1 cellular context compared by ENCODE assay signal in the genomic region with DNA sequence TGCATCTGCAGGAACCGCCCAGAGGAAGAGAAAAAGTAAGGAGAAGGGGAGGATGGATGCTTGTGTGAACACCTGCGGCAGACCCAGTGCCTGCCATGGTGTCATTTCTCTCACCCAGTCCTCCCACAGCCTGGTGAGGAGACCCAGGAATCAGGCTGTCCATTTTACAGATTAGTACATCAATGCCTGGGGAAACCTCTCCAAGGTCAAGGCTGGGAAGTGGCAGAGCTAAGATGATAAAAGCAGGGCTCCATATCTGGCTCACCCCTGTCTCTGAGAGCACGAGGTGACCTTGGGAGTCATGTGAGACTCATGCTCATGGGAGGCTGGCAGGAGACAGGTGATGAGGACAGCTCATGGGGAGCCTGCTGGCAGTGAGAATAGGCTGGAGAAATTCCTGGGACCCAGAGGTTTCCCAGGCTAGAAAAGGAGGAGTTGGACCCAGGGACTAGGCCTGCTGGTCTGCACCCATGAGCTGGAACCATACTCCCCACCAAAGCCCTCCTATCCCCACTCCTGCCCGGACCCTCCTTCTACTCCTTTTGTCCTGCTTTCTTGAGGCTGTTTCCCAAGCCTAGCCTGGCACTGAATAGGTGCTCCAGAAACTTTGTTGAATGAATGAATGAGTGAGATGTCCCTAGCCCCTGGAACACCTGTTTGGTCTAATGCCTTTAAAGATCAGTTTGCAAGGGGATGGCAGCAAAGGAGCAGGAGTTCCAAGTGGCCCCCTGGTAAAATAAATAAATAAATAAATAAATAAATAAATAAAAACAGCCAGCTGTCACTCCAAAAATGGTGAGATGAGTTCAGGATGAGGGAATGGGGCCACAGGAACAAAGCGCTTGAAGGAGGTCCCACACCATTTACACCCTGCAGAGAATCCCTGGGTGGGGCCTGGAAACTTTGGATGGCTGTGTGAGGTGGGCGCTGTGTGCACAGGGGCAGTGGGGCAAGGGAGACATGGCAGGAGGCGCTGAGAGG.
TF ChIP-seq lines count a peak whose summit lies in the region.

No MANE protein-coding gene starts in this region.

TF ChIP-seq in endothelial cell of umbilical vein, 7 proteins besides CTCF, POLR2A, EP300 and RAD21:
- TF ChIP-seq MAX (IDR thresholded peaks at IDR 0.05; ENCODE audit: insufficient read depth, insufficient read length) (no peak), FOS (IDR thresholded peaks at IDR 0.05; ENCODE audit: borderline replicate concordance, insufficient read depth, low read length) (no peak), MYC (IDR thresholded peaks at IDR 0.05; ENCODE audit: low read depth, low read length) (no peak), EZH2 (IDR thresholded peaks at IDR 0.05; ENCODE audit: borderline replicate concordance, low read depth, low read length, severe bottlenecking) (no peak), GATA2 (IDR thresholded peaks at IDR 0.05; ENCODE audit: insufficient read depth, insufficient read length, low read depth, low read length) (no peak), POLR2AphosphoS5 (IDR thresholded peaks at IDR 0.05; ENCODE audit: insufficient read depth, low read depth, low read length) (no peak), JUN (IDR thresholded peaks at IDR 0.05; ENCODE audit: borderline replicate concordance, insufficient read depth, insufficient read length, low read depth) (no peak)
